Comparison of ENCODE assay signal across 1 cellular context in genomic region chr4:7804759-7805385, GRCh38.
TF ChIP-seq lines count a peak whose summit lies in the region.

No MANE protein-coding gene starts in this region.

TF ChIP-seq in WTC11, 78 proteins besides CTCF, POLR2A, EP300 and RAD21 (continued from another document):
- TF ChIP-seq CDX4 (CRISPR knock-in tag; IDR thresholded peaks at IDR 0.05; ENCODE audit: borderline replicate concordance) (no peak), ZNF121 (CRISPR knock-in tag; IDR thresholded peaks at IDR 0.05) (no peak), HMGA2 (CRISPR knock-in tag; IDR thresholded peaks at IDR 0.05) (no peak), RELA (CRISPR knock-in tag; IDR thresholded peaks at IDR 0.05; ENCODE audit: borderline replicate concordance) (no peak), JAZF1 (CRISPR knock-in tag; IDR thresholded peaks at IDR 0.05) (no peak), ZNF671 (CRISPR knock-in tag; IDR thresholded peaks at IDR 0.05) (no peak), ZSCAN18 (CRISPR knock-in tag; IDR thresholded peaks at IDR 0.05) (no peak)
